8 cellular contexts compared by ENCODE assay signal in genomic region chr20:46117704-46118467, GRCh38. TPM values are rescaled to one million over a fixed set of nuclear protein-coding genes. Genes with fewer than 3 reads are reported as not detected.
DNase-seq lines count a peak whose midpoint lies in the region; ATAC-seq and TF ChIP-seq lines count a peak whose summit lies in the region.

Gene CD40 (plus strand): TSS chr20:46118314. CDS start chr20:46118344, 30 bp downstream.

- H3K4me3 ChIP-seq in GM12864 (ENCODE audit: low read depth, low read length) (peak within 1 kb of the TSS; percentile 71), mononuclear cell (ENCODE audit: low read length) (peak within 1 kb of the TSS; percentile 55)

- H3K27me3 ChIP-seq in mononuclear cell (ENCODE audit: insufficient read depth, low read length), result no peaks in the 10 kb centered on the region

- no peaks in the 10 kb centered on the region for H3K9me3 ChIP-seq in mononuclear cell (ENCODE audit: low read depth, low read length)

- no peak for TF ChIP-seq CTCF in GM12864 (IDR thresholded peaks at IDR 0.05; ENCODE audit: low read depth, low read length, missing control alignments)

- peaks cover 49% of the 10 kb centered on the region for H3K4me1 ChIP-seq in mononuclear cell (ENCODE audit: insufficient read depth, low read length)

- DNase-seq in GM12864 (ENCODE audit: low read depth), result peak; percentile 61
- peak; percentile 86 for DNase-seq in NCI-H510A (lab: John Stamatoyannopoulos, UW)
- DNase-seq in activated T-cell treated with anti-CD3 and anti-CD28 coated beads for 1 hour (ENCODE audit: low read depth), result peak; percentile 67
- peak; percentile 82 for DNase-seq in epidermal melanocyte (ENCODE audit: insufficient read length, low spot score)
- DNase-seq in stimulated activated CD8-positive, alpha-beta memory T cell treated with anti-CD3 and anti-CD28 coated beads, Interleukin-2, amount 100 ng/mL, for 48 hours (ENCODE audit: low read depth in 2 of 2), result peak; percentile 47 to 63
- DNase-seq in NCI-H187 treated with DMSO at 0.1 percent for 48 hours (lab: John Stamatoyannopoulos, UW), result no peak

- ATAC-seq in HG02571 (IDR thresholded peaks at IDR 0.05; ENCODE audit: unreplicated experiment), result peak; percentile 74

RNA-seq across cellular contexts. Expression of gene CD40, which starts in this region (rescaled TPM):
- 10.2 TPM for total RNA-seq in mononuclear cell
